ENCODE assay signal across 21 cellular contexts in genomic region chr11:18498039-18498438, GRCh38. TPM values are rescaled to one million over a fixed set of nuclear protein-coding genes. Genes with fewer than 3 reads are reported as not detected.
"Had no signal": no experiment of that assay in that cellular context is flagged by ENCODE, and none has a peak within 500 bp of the region (broad histone marks: within the 10 kb centered on the region; RNA-seq: fewer than 3 reads in every experiment).

No MANE protein-coding gene starts in this region.

- H3K9me3 Mint-ChIP-seq: naive thymus-derived CD4-positive, alpha-beta T cell; neural crest cell had no signal

- H3K4me1 ChIP-seq: esophagus muscularis mucosa, right atrium auricular region, sigmoid colon had no signal

- H3K27me3 ChIP-seq: esophagus muscularis mucosa, gastrocnemius medialis, ovary, right atrium auricular region, sigmoid colon had no signal

- H3K9me3 ChIP-seq: esophagus muscularis mucosa, gastrocnemius medialis, ovary, right atrium auricular region, sigmoid colon had no signal

- H3K27me3 Mint-ChIP-seq: naive thymus-derived CD4-positive, alpha-beta T cell had no signal

- H3K4me3 ChIP-seq: esophagus muscularis mucosa, gastrocnemius medialis, lung, ovary, right atrium auricular region, sigmoid colon, skin epidermis had no signal

- H3K4me1 Mint-ChIP-seq: neural crest cell had no signal

- H3K36me3 ChIP-seq: ovary had no signal

- H3K4me3 Mint-ChIP-seq: naive thymus-derived CD4-positive, alpha-beta T cell; neural crest cell had no signal

- ATAC-seq: gastrocnemius medialis; left cardiac atrium; left ventricle myocardium superior; naive thymus-derived CD4-positive, alpha-beta T cell had no signal

- DNase-seq: effector memory CD4-positive, alpha-beta T cell; gastrocnemius medialis; glutamatergic neuron; left cardiac atrium; left ventricle myocardium superior; mesendoderm; naive thymus-derived CD4-positive, alpha-beta T cell; nucleus accumbens; ovary; sigmoid colon; stimulated activated CD4-positive, alpha-beta T cell treated with anti-CD3 and anti-CD28 coated beads, Interleukin-12 subunit alpha, Interleukin-12 subunit beta, amount 100 ng/mL, for 4 hours; stimulated activated naive CD4-positive, alpha-beta T cell treated with Interleukin-2 at 50 U/mL for 16 hours; trophoblast cell had no signal

RNA-seq across cellular contexts. Expression of gene LDHAL6A, which starts 42.4 kb away (rescaled TPM):
- total RNA-seq: esophagus muscularis mucosa, fibroblast of villous mesenchyme, gastrocnemius medialis, left cardiac atrium, left ventricle myocardium superior, lung, neural crest cell, posterior vena cava, right atrium auricular region, sigmoid colon, urinary bladder had no signal
